Comparison of ENCODE assay signal across 9 cellular contexts in genomic region chrX:153766871-153767673, GRCh38. TPM values are rescaled to one million over a fixed set of nuclear protein-coding genes. Genes with fewer than 3 reads are reported as not detected.
DNase-seq lines count a peak whose midpoint lies in the region; ATAC-seq, FAIRE-seq and TF ChIP-seq lines count a peak whose summit lies in the region.
"Had no signal": no experiment of that assay in that cellular context is flagged by ENCODE, and none has a peak within 500 bp of the region (broad histone marks: within the 10 kb centered on the region; RNA-seq: fewer than 3 reads in every experiment).

No MANE protein-coding gene starts in this region.

- peak overlapping the region; percentile 7; the same call in 1 of the 2 replicates for H3K18ac ChIP-seq in H1 (ENCODE audit: extremely low read depth, low read length)

- no peak for ATAC-seq in HG02938 (IDR thresholded peaks at IDR 0.05; ENCODE audit: unreplicated experiment)
- ATAC-seq: effector memory CD8-positive, alpha-beta T cell had no signal

- H2BK15ac ChIP-seq in H1 (ENCODE audit: low read length) = no peak overlapping the region

- H3K79me2 ChIP-seq in H1 (ENCODE audit: control insufficient read depth in 1 of 2, insufficient read depth in 2 of 2, low read length in 2 of 2) = no peaks in the 10 kb centered on the region

- H2BK120ac ChIP-seq in H1 (replicated peaks; ENCODE audit: low read depth, low read length) = no peak overlapping the region

- no peak for TF ChIP-seq CTCF in HEK293 (tag by site-specific recombination; IDR thresholded peaks at IDR 0.05)
- TF ChIP-seq CTCF in H1 (IDR thresholded peaks at IDR 0.05; ENCODE audit: control extremely low read depth in 1 of 3, insufficient read depth in 1 of 3, low read depth in 1 of 3, low read length in 3 of 3) = no peak

- H2AFZ ChIP-seq in H1 (ENCODE audit: low read length) = no peak overlapping the region

- no peak overlapping the region for H3K9ac ChIP-seq in H1 (replicated peaks in 1 of 4; ENCODE audit: extremely low read depth in 1 of 4, low read depth in 3 of 4, low read length in 3 of 4)

- H3K4me3 ChIP-seq in HEK293 (ENCODE audit: low read depth, low read length) (no peak overlapping the region), H1 (ENCODE audit: extremely low read depth in 1 of 4, insufficient read depth in 2 of 4, low read depth in 3 of 4, low read length in 4 of 4) (no peak overlapping the region)

- 94% methylated on average over 16 of the region's 56 CpGs; no CpG with 5 or more reads in 1 of the 2 experiments for WGBS in H1 (ENCODE audit: extremely low coverage in 1 of 2, insufficient coverage in 1 of 2, insufficient read length in 1 of 2, insufficient replicate concordance in 2 of 2, low coverage in 1 of 2, low lambda C conversion rate in 2 of 2, missing lambda C conversion rate in 1 of 2), 2 experiments

- no peak for TF ChIP-seq EP300 in H1 (IDR thresholded peaks at IDR 0.05; ENCODE audit: borderline replicate concordance in 1 of 2, low read depth in 2 of 2, low read length in 2 of 2)

- H3K23ac ChIP-seq in H1 (ENCODE audit: insufficient read length) = no peak overlapping the region

- CTCF ChIA-PET in HEK293 (lab: Yijun Ruan, JAX) = interaction anchor here (0.6 to 6.5 kb wide), 9 partner anchors 14 to 228 kb away, joined by 3 to 63 read pairs (median 3); no protein-coding TSS in a partner anchor
- CTCF ChIA-PET in H1 (lab: Charles Lee; ENCODE audit: partially characterized antibody) = interaction anchor here (0.6 to 2.3 kb wide), 12 partner anchors 11 to 180 kb away, joined by 3 to 10 read pairs (median 4); partner anchors contain the start of gene SRPK3

- H3K36me3 ChIP-seq in HEK293 (ENCODE audit: control insufficient read depth in 2 of 2, insufficient read depth in 1 of 2, low read length in 2 of 2) = no peaks in the 10 kb centered on the region
- H3K36me3 ChIP-seq in H1 (ENCODE audit: control insufficient read depth in 2 of 4, insufficient read depth in 4 of 4, low read length in 3 of 4) = no peaks in the 10 kb centered on the region

- H3K4me1 ChIP-seq in HEK293 (ENCODE audit: control insufficient read depth, insufficient read depth, low read length) (0 out of 2 replicates have a peak, but pooled peaks cover 3% of the 10 kb centered on the region), H1 (replicated peaks in 1 of 4; ENCODE audit: control insufficient read depth in 3 of 4, insufficient read depth in 4 of 4, low read length in 3 of 4) (peaks cover 0 to 8% (median 4%) of the 10 kb centered on the region in 4 experiments; a peak in 5 of 7 replicates)

- H3K27me3 ChIP-seq in H1 (replicated peaks in 1 of 4; ENCODE audit: control insufficient read depth in 3 of 4, extremely low read depth in 1 of 4, insufficient read depth in 3 of 4, low read length in 3 of 4) = no peaks in the 10 kb centered on the region

- DNase-seq in D341Med (ENCODE audit: low spot score) (peak; percentile 19), H1 (ENCODE audit: low read depth in 1 of 2, low spot score in 2 of 2) (no peak), posterior vena cava (ENCODE audit: low spot score) (peak; percentile 76), pons (ENCODE audit: low spot score) (no peak), cerebellar cortex (ENCODE audit: low spot score) (no peak)
- DNase-seq: effector memory CD8-positive, alpha-beta T cell had no signal

- no peaks in the 10 kb centered on the region for H4K20me1 ChIP-seq in H1 (replicated peaks in 1 of 2; ENCODE audit: control insufficient read depth in 1 of 2, insufficient read depth in 2 of 2, low read length in 2 of 2)

- H2BK20ac ChIP-seq in H1 (ENCODE audit: low read length) = no peak overlapping the region

- no peak overlapping the region for H3K4ac ChIP-seq in H1 (replicated peaks; ENCODE audit: insufficient read length, low read depth, low read length)

- H3K56ac ChIP-seq in H1 (replicated peaks; ENCODE audit: insufficient read length, low read depth, low read length) = no peak overlapping the region

- peak overlapping the region; percentile 27; the same call in 1 of the 2 replicates for H2BK12ac ChIP-seq in H1 (ENCODE audit: low read depth, low read length)

- no peak overlapping the region for H3K14ac ChIP-seq in H1 (ENCODE audit: insufficient read length)

- TF ChIP-seq RAD21 in H1 (IDR thresholded peaks at IDR 0.05 in 1 of 2, conservative IDR thresholded peaks at IDR 0.05 in 1 of 2; ENCODE audit: low read depth in 2 of 2, low read length in 2 of 2) = no peak

- no peak overlapping the region for H4K8ac ChIP-seq in H1 (ENCODE audit: extremely low read depth, insufficient read depth, low read length)

- POLR2A ChIA-PET in HEK293 (lab: Yijun Ruan, JAX) = interaction anchor here (0.5 to 1.7 kb wide), 7 partner anchors 15 to 204 kb away, joined by 3 to 12 read pairs (median 4); partner anchors contain the start of genes IDH3G, SRPK3 and SSR4
- POLR2A ChIA-PET in H1 (lab: Charles Lee; ENCODE audit: partially characterized antibody) = interaction anchor here (0.9 to 3.0 kb wide), 5 partner anchors 12 to 160 kb away, joined by 3 to 13 read pairs (median 5); partner anchors contain the start of genes ARHGAP4, IDH3G and SSR4

- H3K79me1 ChIP-seq in H1 (ENCODE audit: low read depth, low read length) = no peaks in the 10 kb centered on the region

- H4K5ac ChIP-seq in H1 (ENCODE audit: insufficient read length, low read depth, low read length) = no peak overlapping the region

- no peak overlapping the region for H2BK5ac ChIP-seq in H1 (ENCODE audit: low read depth, low read length)

- peak overlapping the region; percentile 54 for H4K91ac ChIP-seq in H1 (replicated peaks; ENCODE audit: insufficient read length, low read length)

- H3K23me2 ChIP-seq in H1 (ENCODE audit: low read depth, low read length) = no peaks in the 10 kb centered on the region

- no peak overlapping the region for H3K4me2 ChIP-seq in H1 (ENCODE audit: insufficient read depth in 1 of 2, low read depth in 2 of 2, low read length in 2 of 2)

- H2AK5ac ChIP-seq in H1 (ENCODE audit: low read depth, low read length) = no peak overlapping the region; the same call in 1 of the 2 replicates

- TF ChIP-seq POLR2A in H1 (IDR thresholded peaks at IDR 0.05; ENCODE audit: control extremely low read depth in 1 of 2, low read depth in 2 of 2, low read length in 2 of 2) = no peak

- FAIRE-seq in H1 (lab: Jason Lieb, UNC) = no peak

- H3K27ac ChIP-seq in HEK293 (ENCODE audit: extremely low read depth, low read depth, low read length) (no peak overlapping the region), H1 (ENCODE audit: low read depth, low read length) (no peak overlapping the region)
- H3K27ac ChIP-seq: HL-60 had no signal

- H3K9me3 ChIP-seq in HEK293 (ENCODE audit: control insufficient read depth, insufficient read depth, low read depth, low read length) = no peaks in the 10 kb centered on the region
- H3K9me3 ChIP-seq in H1 (ENCODE audit: insufficient read depth in 2 of 2, low read depth in 1 of 2, low read length in 1 of 2) = no peaks in the 10 kb centered on the region

- intact Hi-C loops in posterior vena cava (cut with DNase I) = no loop called here

RNA-seq across cellular contexts. Expression of gene PLXNB3, which starts 3.0 kb away (rescaled TPM):
- total RNA-seq in H1 (2021; fragmentation: NEBNext Ultra II Directional; extraction: Animal tissue kit (Norgen Biotek cat#: 25700)) = 2.7 TPM in 2 replicates
- polyA plus RNA-seq in H1 (2011; rRNA removed) = 1.2 and 1.6 TPM in 2 replicates
- polyA plus RNA-seq in H1 (2011; cell fraction: cytosol; rRNA removed) = 1.8 TPM
- polyA plus RNA-seq in H1 (2011; cell fraction: nucleus; rRNA removed) = 11.4 TPM
- polyA plus RNA-seq in H1 (2012, experiment 1 of 2) = 1.4 to 3.3 TPM (median 2.3 TPM) in 4 replicates
- 0.62 TPM for polyA plus RNA-seq in H1 (2012, experiment 2 of 2)
- polyA plus RNA-seq in H1 (2013, experiment 1 of 2) = 2.4 TPM
- 1.8 TPM for polyA plus RNA-seq in H1 (2013, experiment 2 of 2)
- 1.4 and 4.4 TPM in 2 replicates for polyA minus RNA-seq in H1 (2011; rRNA and poly(A)+ RNA removed)
- 1.1 TPM for polyA minus RNA-seq in H1 (2011; cell fraction: cytosol; rRNA and poly(A)+ RNA removed)
- polyA minus RNA-seq in H1 (2011; cell fraction: nucleus; rRNA and poly(A)+ RNA removed) = 3.7 TPM
- total RNA-seq in posterior vena cava = 10 to 100 TPM; 16.8 to 19.1 TPM

RNA-seq across cellular contexts. Expression of gene SRPK3, which starts 13.8 kb away (rescaled TPM):
- not detected in 2 replicates for total RNA-seq in H1 (2021; fragmentation: NEBNext Ultra II Directional; extraction: Animal tissue kit (Norgen Biotek cat#: 25700))
- not detected in 2 replicates for polyA plus RNA-seq in H1 (2011; rRNA removed)
- 0.01 TPM for polyA plus RNA-seq in H1 (2011; cell fraction: cytosol; rRNA removed)
- 0.30 TPM for polyA plus RNA-seq in H1 (2011; cell fraction: nucleus; rRNA removed)
- 0.30 to 0.56 TPM (median 0.49 TPM) in 4 replicates for polyA plus RNA-seq in H1 (2012, experiment 1 of 2)
- 0.09 TPM for polyA plus RNA-seq in H1 (2012, experiment 2 of 2)
- 0.06 TPM for polyA plus RNA-seq in H1 (2013, experiment 1 of 2)
- 0.04 TPM for polyA plus RNA-seq in H1 (2013, experiment 2 of 2)
- polyA minus RNA-seq in H1 (2011; rRNA and poly(A)+ RNA removed) = not detected in 2 replicates
- polyA minus RNA-seq in H1 (2011; cell fraction: cytosol; rRNA and poly(A)+ RNA removed) = not detected
- polyA minus RNA-seq in H1 (2011; cell fraction: nucleus; rRNA and poly(A)+ RNA removed) = not detected
- 1 to 10 TPM; 5.4 to 9.8 TPM for total RNA-seq in posterior vena cava

RNA-seq across cellular contexts. Expression of gene IDH3G, which starts 27.1 kb away (rescaled TPM):
- total RNA-seq in H1 (2021; fragmentation: NEBNext Ultra II Directional; extraction: Animal tissue kit (Norgen Biotek cat#: 25700)) = 36.1 and 39.4 TPM in 2 replicates
- 66.7 and 96.2 TPM in 2 replicates for polyA plus RNA-seq in H1 (2011; rRNA removed)
- polyA plus RNA-seq in H1 (2011; cell fraction: cytosol; rRNA removed) = 66.7 TPM
- 130 TPM for polyA plus RNA-seq in H1 (2011; cell fraction: nucleus; rRNA removed)
- polyA plus RNA-seq in H1 (2012, experiment 1 of 2) = 43.8 to 59.4 TPM (median 53.4 TPM) in 4 replicates
- 48.4 TPM for polyA plus RNA-seq in H1 (2012, experiment 2 of 2)
- polyA plus RNA-seq in H1 (2013, experiment 1 of 2) = 40.6 TPM
- 39.3 TPM for polyA plus RNA-seq in H1 (2013, experiment 2 of 2)
- polyA minus RNA-seq in H1 (2011; rRNA and poly(A)+ RNA removed) = 68.8 and 76.7 TPM in 2 replicates
- 34.0 TPM for polyA minus RNA-seq in H1 (2011; cell fraction: cytosol; rRNA and poly(A)+ RNA removed)
- 43.0 TPM for polyA minus RNA-seq in H1 (2011; cell fraction: nucleus; rRNA and poly(A)+ RNA removed)
- 10 to 100 TPM; 43.9 to 44.1 TPM for total RNA-seq in posterior vena cava

RNA-seq across cellular contexts. Expression of gene SSR4, which starts 27.4 kb away (rescaled TPM):
- total RNA-seq in H1 (2021; fragmentation: NEBNext Ultra II Directional; extraction: Animal tissue kit (Norgen Biotek cat#: 25700)) = 161 and 168 TPM in 2 replicates
- polyA plus RNA-seq in H1 (2011; rRNA removed) = 642 and 734 TPM in 2 replicates
- 365 TPM for polyA plus RNA-seq in H1 (2011; cell fraction: cytosol; rRNA removed)
- 398 TPM for polyA plus RNA-seq in H1 (2011; cell fraction: nucleus; rRNA removed)
- 175 to 309 TPM (median 297 TPM) in 4 replicates for polyA plus RNA-seq in H1 (2012, experiment 1 of 2)
- polyA plus RNA-seq in H1 (2012, experiment 2 of 2) = 443 TPM
- polyA plus RNA-seq in H1 (2013, experiment 1 of 2) = 365 TPM
- 421 TPM for polyA plus RNA-seq in H1 (2013, experiment 2 of 2)
- 125 and 128 TPM in 2 replicates for polyA minus RNA-seq in H1 (2011; rRNA and poly(A)+ RNA removed)
- polyA minus RNA-seq in H1 (2011; cell fraction: cytosol; rRNA and poly(A)+ RNA removed) = 271 TPM
- polyA minus RNA-seq in H1 (2011; cell fraction: nucleus; rRNA and poly(A)+ RNA removed) = 60.7 TPM
- 100 to 1,000 TPM; 164 to 225 TPM for total RNA-seq in posterior vena cava

RNA-seq across cellular contexts. Expression of gene ABCD1, which starts 42.4 kb away (rescaled TPM):
- total RNA-seq in H1 (2021; fragmentation: NEBNext Ultra II Directional; extraction: Animal tissue kit (Norgen Biotek cat#: 25700)) = 4.6 and 6.6 TPM in 2 replicates
- polyA plus RNA-seq in H1 (2011; rRNA removed) = 3.1 and 6.7 TPM in 2 replicates
- 2.7 TPM for polyA plus RNA-seq in H1 (2011; cell fraction: cytosol; rRNA removed)
- polyA plus RNA-seq in H1 (2011; cell fraction: nucleus; rRNA removed) = 13.0 TPM
- polyA plus RNA-seq in H1 (2012, experiment 1 of 2) = 2.4 to 5.1 TPM (median 4.0 TPM) in 4 replicates
- polyA plus RNA-seq in H1 (2012, experiment 2 of 2) = 2.2 TPM
- polyA plus RNA-seq in H1 (2013, experiment 1 of 2) = 4.2 TPM
- polyA plus RNA-seq in H1 (2013, experiment 2 of 2) = 3.9 TPM
- polyA minus RNA-seq in H1 (2011; rRNA and poly(A)+ RNA removed) = 1.7 and 2.9 TPM in 2 replicates
- 2.4 TPM for polyA minus RNA-seq in H1 (2011; cell fraction: cytosol; rRNA and poly(A)+ RNA removed)
- 6.6 TPM for polyA minus RNA-seq in H1 (2011; cell fraction: nucleus; rRNA and poly(A)+ RNA removed)
- 10 to 100 TPM; 14.7 to 22.6 TPM for total RNA-seq in posterior vena cava

Comparison
In these comparisons a context has a peak if more than half of its experiments do, and no peak if none do; other contexts are left out.
1. DNase-seq: peak in D341Med (single experiment) and posterior vena cava (single experiment); none in H1 (0 of 2), pons (single experiment) and cerebellar cortex (single experiment).